Comparison of ENCODE assay signal across 2 cellular contexts in the genomic region with DNA sequence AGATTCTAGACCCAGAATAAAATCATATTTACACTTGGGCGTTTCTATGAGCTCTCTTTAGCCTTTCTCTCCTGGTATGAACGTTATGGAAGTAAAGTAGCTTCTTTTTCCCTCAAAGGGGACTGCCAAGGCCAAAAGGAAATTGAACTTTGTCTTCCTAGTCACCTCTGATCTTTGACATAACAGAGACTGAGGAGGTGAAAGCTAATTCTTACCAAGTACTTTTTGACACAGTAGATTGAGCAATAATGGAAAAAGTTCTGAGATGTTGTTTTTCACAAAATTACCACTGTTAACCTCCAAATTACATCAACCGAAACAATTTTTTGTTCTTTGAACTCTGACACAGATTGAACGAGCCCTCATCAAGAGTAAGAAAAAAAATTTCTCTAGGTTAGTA.
A peak's percentile ranks its signal among the peaks of the same experiment; 100 is the strongest.
TF ChIP-seq lines count a peak whose summit lies in the region.

No MANE protein-coding gene starts in this region.

TF ChIP-seq in liver, 16 proteins besides CTCF, POLR2A, EP300 and RAD21 (continued from another document):
- TF ChIP-seq TAF1 (conservative IDR thresholded peaks at IDR 0.05) (no peak), HNF4G (IDR thresholded peaks at IDR 0.05) (no peak), NR2F2 (IDR thresholded peaks at IDR 0.05) (peak; percentile 52), JUND (IDR thresholded peaks at IDR 0.05) (no peak), HNF4A (conservative IDR thresholded peaks at IDR 0.05) (peak; percentile 62 to 64), EGR1 (IDR thresholded peaks at IDR 0.05; ENCODE audit: low read depth in 2 of 2) (peak in 1 of 2 donors; percentile 23), FOXA2 (IDR thresholded peaks at IDR 0.05) (no peak), GABPA (IDR thresholded peaks at IDR 0.05 in 1 of 2, conservative IDR thresholded peaks at IDR 0.05 in 1 of 2) (no peak), RXRA (IDR thresholded peaks at IDR 0.05) (peak; percentile 57 to 73), SP1 (IDR thresholded peaks at IDR 0.05) (peak; percentile 62)
- TF ChIP-seq, protein P1, sequence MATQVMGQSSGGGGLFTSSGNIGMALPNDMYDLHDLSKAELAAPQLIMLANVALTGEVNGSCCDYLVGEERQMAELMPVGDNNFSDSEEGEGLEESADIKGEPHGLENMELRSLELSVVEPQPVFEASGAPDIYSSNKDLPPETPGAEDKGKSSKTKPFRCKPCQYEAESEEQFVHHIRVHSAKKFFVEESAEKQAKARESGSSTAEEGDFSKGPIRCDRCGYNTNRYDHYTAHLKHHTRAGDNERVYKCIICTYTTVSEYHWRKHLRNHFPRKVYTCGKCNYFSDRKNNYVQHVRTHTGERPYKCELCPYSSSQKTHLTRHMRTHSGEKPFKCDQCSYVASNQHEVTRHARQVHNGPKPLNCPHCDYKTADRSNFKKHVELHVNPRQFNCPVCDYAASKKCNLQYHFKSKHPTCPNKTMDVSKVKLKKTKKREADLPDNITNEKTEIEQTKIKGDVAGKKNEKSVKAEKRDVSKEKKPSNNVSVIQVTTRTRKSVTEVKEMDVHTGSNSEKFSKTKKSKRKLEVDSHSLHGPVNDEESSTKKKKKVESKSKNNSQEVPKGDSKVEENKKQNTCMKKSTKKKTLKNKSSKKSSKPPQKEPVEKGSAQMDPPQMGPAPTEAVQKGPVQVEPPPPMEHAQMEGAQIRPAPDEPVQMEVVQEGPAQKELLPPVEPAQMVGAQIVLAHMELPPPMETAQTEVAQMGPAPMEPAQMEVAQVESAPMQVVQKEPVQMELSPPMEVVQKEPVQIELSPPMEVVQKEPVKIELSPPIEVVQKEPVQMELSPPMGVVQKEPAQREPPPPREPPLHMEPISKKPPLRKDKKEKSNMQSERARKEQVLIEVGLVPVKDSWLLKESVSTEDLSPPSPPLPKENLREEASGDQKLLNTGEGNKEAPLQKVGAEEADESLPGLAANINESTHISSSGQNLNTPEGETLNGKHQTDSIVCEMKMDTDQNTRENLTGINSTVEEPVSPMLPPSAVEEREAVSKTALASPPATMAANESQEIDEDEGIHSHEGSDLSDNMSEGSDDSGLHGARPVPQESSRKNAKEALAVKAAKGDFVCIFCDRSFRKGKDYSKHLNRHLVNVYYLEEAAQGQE (IDR thresholded peaks at IDR 0.05): no peak
- TF ChIP-seq, protein P2, sequence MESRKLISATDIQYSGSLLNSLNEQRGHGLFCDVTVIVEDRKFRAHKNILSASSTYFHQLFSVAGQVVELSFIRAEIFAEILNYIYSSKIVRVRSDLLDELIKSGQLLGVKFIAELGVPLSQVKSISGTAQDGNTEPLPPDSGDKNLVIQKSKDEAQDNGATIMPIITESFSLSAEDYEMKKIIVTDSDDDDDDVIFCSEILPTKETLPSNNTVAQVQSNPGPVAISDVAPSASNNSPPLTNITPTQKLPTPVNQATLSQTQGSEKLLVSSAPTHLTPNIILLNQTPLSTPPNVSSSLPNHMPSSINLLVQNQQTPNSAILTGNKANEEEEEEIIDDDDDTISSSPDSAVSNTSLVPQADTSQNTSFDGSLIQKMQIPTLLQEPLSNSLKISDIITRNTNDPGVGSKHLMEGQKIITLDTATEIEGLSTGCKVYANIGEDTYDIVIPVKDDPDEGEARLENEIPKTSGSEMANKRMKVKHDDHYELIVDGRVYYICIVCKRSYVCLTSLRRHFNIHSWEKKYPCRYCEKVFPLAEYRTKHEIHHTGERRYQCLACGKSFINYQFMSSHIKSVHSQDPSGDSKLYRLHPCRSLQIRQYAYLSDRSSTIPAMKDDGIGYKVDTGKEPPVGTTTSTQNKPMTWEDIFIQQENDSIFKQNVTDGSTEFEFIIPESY (IDR thresholded peaks at IDR 0.05): no peak
- TF ChIP-seq, protein P3, sequence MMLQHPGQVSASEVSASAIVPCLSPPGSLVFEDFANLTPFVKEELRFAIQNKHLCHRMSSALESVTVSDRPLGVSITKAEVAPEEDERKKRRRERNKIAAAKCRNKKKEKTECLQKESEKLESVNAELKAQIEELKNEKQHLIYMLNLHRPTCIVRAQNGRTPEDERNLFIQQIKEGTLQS (IDR thresholded peaks at IDR 0.05): no peak
- TF ChIP-seq, protein P4, sequence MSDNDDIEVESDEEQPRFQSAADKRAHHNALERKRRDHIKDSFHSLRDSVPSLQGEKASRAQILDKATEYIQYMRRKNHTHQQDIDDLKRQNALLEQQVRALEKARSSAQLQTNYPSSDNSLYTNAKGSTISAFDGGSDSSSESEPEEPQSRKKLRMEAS (IDR thresholded peaks at IDR 0.05): no peak

TF ChIP-seq in HepG2, 621 proteins besides CTCF, POLR2A, EP300 and RAD21 (continued from another document):
- TF ChIP-seq, protein P5, sequence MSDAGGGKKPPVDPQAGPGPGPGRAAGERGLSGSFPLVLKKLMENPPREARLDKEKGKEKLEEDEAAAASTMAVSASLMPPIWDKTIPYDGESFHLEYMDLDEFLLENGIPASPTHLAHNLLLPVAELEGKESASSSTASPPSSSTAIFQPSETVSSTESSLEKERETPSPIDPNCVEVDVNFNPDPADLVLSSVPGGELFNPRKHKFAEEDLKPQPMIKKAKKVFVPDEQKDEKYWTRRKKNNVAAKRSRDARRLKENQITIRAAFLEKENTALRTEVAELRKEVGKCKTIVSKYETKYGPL (CRISPR knock-in tag; IDR thresholded peaks at IDR 0.05): no peak
- TF ChIP-seq, protein P6, sequence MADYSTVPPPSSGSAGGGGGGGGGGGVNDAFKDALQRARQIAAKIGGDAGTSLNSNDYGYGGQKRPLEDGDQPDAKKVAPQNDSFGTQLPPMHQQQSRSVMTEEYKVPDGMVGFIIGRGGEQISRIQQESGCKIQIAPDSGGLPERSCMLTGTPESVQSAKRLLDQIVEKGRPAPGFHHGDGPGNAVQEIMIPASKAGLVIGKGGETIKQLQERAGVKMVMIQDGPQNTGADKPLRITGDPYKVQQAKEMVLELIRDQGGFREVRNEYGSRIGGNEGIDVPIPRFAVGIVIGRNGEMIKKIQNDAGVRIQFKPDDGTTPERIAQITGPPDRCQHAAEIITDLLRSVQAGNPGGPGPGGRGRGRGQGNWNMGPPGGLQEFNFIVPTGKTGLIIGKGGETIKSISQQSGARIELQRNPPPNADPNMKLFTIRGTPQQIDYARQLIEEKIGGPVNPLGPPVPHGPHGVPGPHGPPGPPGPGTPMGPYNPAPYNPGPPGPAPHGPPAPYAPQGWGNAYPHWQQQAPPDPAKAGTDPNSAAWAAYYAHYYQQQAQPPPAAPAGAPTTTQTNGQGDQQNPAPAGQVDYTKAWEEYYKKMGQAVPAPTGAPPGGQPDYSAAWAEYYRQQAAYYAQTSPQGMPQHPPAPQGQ (CRISPR knock-in tag; IDR thresholded peaks at IDR 0.05; ENCODE audit: borderline replicate concordance): no peak
- TF ChIP-seq FOXA3 (CRISPR knock-in tag; IDR thresholded peaks at IDR 0.05) (no peak), FOXP1 (IDR thresholded peaks at IDR 0.05) (no peak), FOXP1 (CRISPR knock-in tag; IDR thresholded peaks at IDR 0.05) (no peak), ZBTB14 (CRISPR knock-in tag; IDR thresholded peaks at IDR 0.05) (no peak), ZNF577 (CRISPR knock-in tag; IDR thresholded peaks at IDR 0.05; ENCODE audit: borderline replicate concordance, low read depth) (no peak), ATM (IDR thresholded peaks at IDR 0.05; ENCODE audit: borderline replicate concordance) (no peak), ZNF484 (CRISPR knock-in tag; IDR thresholded peaks at IDR 0.05; ENCODE audit: borderline replicate concordance, low read depth) (no peak), ZNF850 (CRISPR knock-in tag; conservative IDR thresholded peaks at IDR 0.05) (no peak), POGZ (CRISPR knock-in tag; IDR thresholded peaks at IDR 0.05) (no peak)
- TF ChIP-seq, protein P7, sequence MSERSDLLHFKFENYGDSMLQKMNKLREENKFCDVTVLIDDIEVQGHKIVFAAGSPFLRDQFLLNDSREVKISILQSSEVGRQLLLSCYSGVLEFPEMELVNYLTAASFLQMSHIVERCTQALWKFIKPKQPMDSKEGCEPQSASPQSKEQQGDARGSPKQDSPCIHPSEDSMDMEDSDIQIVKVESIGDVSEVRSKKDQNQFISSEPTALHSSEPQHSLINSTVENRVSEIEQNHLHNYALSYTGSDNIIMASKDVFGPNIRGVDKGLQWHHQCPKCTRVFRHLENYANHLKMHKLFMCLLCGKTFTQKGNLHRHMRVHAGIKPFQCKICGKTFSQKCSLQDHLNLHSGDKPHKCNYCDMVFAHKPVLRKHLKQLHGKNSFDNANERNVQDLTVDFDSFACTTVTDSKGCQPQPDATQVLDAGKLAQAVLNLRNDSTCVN (CRISPR knock-in tag; IDR thresholded peaks at IDR 0.05; ENCODE audit: borderline replicate concordance): no peak
